ENCODE assay signal across 11 cellular contexts in the genomic region with DNA sequence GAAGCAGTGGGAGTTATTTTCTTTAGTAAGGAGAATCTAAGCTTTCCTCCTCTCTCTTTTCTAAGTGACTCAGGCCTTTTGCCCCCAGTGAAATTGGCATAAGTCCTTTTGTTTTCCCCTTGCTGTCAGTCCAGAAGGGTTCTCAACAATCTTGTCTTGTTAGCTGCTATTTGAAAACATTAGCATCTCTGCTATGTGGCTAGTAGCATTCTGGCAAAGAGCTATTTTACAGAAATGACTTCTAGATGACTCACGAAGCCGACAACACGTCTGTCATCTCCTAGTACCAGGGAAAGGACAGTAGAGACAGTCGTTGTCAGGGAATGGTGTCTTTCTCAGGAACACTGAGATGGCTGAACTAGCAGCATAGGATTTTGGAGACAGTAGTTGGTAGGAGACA. TPM values are rescaled to one million over a fixed set of nuclear protein-coding genes. Genes with fewer than 3 reads are reported as not detected.
A peak's percentile ranks its signal among the peaks of the same experiment; 100 is the strongest.
DNase-seq lines count a peak whose midpoint lies in the region; ATAC-seq, FAIRE-seq and TF ChIP-seq lines count a peak whose summit lies in the region.
"Had no signal": no experiment of that assay in that cellular context is flagged by ENCODE, and none has a peak within 500 bp of the region (broad histone marks: within the 10 kb centered on the region; RNA-seq: fewer than 3 reads in every experiment).

No MANE protein-coding gene starts in this region.

- no peak for ATAC-seq in HG03135 (IDR thresholded peaks at IDR 0.05; ENCODE audit: unreplicated experiment)
- ATAC-seq: left lobe of liver had no signal

- H3K9me3 Mint-ChIP-seq in nephron progenitor cell (no peaks in the 10 kb centered on the region), CD14-positive monocyte (peaks cover 6 to 18% (median 13%) of the 10 kb centered on the region in 7 donors)

- H3K4me1 Mint-ChIP-seq in nephron progenitor cell (no peaks in the 10 kb centered on the region), CD14-positive monocyte (peaks cover 21% of the 10 kb centered on the region)

- H3K4me3 Mint-ChIP-seq in nephron progenitor cell, result no peak overlapping the region
- H3K4me3 Mint-ChIP-seq in CD14-positive monocyte, result no peak overlapping the region

- TF ChIP-seq CTCF in nephron progenitor cell (IDR thresholded peaks at IDR 0.05) (no peak), CD14-positive monocyte (IDR thresholded peaks at IDR 0.05) (no peak)

- DNase-seq in Daoy (ENCODE audit: low read depth) (peak; percentile 32), RCC 7860 (ENCODE audit: low spot score) (peak; percentile 79), fibroblast of gingiva (ENCODE audit: low read depth) (peak; percentile 29), nephron progenitor cell (no peak), COR-L47 (lab: John Stamatoyannopoulos, UW) (no peak), OCI-M1 (lab: John Stamatoyannopoulos, UW) (no peak), CD14-positive monocyte (ENCODE audit: low spot score) (no peak)
- DNase-seq: posterior cingulate gyrus had no signal

- intact Hi-C loops in CD14-positive monocyte (cut with micrococcal nuclease), result no loop called here

- H3K27me3 Mint-ChIP-seq in nephron progenitor cell (ENCODE audit: low read depth, poor library complexity) (no peaks in the 10 kb centered on the region), CD14-positive monocyte (ENCODE audit: low read depth in 3 of 3) (peaks cover 0 to 1% (median 0%) of the 10 kb centered on the region in 3 donors)

- peak; percentile 74 for FAIRE-seq in RCC 7860 (lab: Jason Lieb, UNC)

- H3K36me3 Mint-ChIP-seq in nephron progenitor cell (ENCODE audit: low read depth) (peaks cover 79% of the 10 kb centered on the region), CD14-positive monocyte (peaks cover 76 to 80% of the 10 kb centered on the region in 2 donors)

- H3K27ac Mint-ChIP-seq in nephron progenitor cell (peak overlapping the region; percentile 47), CD14-positive monocyte (no peak overlapping the region)

RNA-seq across cellular contexts. Expression of gene SMARCAL1, which starts 14.7 kb away (rescaled TPM):
- 3.2 and 3.8 TPM in 2 replicates for total RNA-seq in Daoy (2014; rRNA removed; shearing (Covaris generic))
- polyA plus RNA-seq in CD14-positive monocyte, result 10 to 100 TPM; 11.5 to 13.3 TPM

RNA-seq across cellular contexts. Expression of gene MARCHF4, which starts 54.7 kb away (rescaled TPM):
- 4.1 and 4.8 TPM in 2 replicates for total RNA-seq in Daoy (2014; rRNA removed; shearing (Covaris generic))
- not detected for polyA plus RNA-seq in CD14-positive monocyte
- total RNA-seq: left lobe of liver had no signal
- polyA plus RNA-seq: esophagus had no signal

Comparison
In these comparisons a context has a peak if more than half of its experiments do, and no peak if none do; other contexts are left out.
1. DNase-seq: peak in Daoy (single experiment), RCC 7860 (single experiment) and fibroblast of gingiva (single experiment); none in nephron progenitor cell (single experiment), COR-L47 (single experiment), OCI-M1 (single experiment) and CD14-positive monocyte (single experiment).